In the genomic region with DNA sequence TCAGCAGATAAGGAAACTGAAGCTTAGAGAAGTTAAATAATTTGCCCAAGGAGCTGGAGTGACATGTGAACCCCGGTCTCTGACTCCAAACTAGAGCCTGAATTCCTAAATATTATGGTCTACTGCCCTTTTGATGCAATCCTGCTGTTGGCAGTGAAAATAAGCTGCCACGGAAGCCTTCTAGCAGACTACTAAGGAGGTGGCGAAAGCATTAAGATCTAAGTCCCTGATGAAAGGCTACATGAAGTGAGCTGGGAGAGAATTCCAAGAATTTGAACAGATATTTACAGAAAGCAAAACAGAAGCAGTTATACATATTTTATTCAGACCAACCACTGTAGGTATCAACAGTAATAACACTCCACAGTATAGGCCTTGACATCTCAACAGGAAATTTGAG, we compare ENCODE assay signal across 17 cellular contexts. TPM values are rescaled to one million over a fixed set of nuclear protein-coding genes. Genes with fewer than 3 reads are reported as not detected.
"Had no signal": no experiment of that assay in that cellular context is flagged by ENCODE, and none has a peak within 500 bp of the region (broad histone marks: within the 10 kb centered on the region; RNA-seq: fewer than 3 reads in every experiment).

No MANE protein-coding gene starts in this region.

- H3K9me3 ChIP-seq: esophagus muscularis mucosa, psoas muscle had no signal

- H3K4me1 ChIP-seq: esophagus muscularis mucosa, foreskin keratinocyte, parathyroid adenoma had no signal

- H3K27ac ChIP-seq: epithelial cell of prostate, esophagus muscularis mucosa, foreskin keratinocyte, parathyroid adenoma, psoas muscle had no signal

- H3K4me3 ChIP-seq: esophagus muscularis mucosa, psoas muscle had no signal

- H3K27me3 ChIP-seq: esophagus muscularis mucosa, foreskin keratinocyte had no signal

- DNase-seq: effector memory CD8-positive, alpha-beta T cell; foreskin keratinocyte; immature natural killer cell; midbrain; occipital lobe; psoas muscle; retina; small intestine; stimulated activated CD4-positive, alpha-beta T cell treated with anti-CD3 and anti-CD28 coated beads, Interleukin-12 subunit alpha, Interleukin-12 subunit beta, amount 100 ng/mL, for 4 hours; stimulated activated naive CD4-positive, alpha-beta T cell treated with Interleukin-2 at 50 U/mL for 16 hours had no signal

- ATAC-seq: effector memory CD8-positive, alpha-beta T cell; foreskin keratinocyte; left lobe of liver; natural killer cell treated with Interleukin-12 subunit alpha and Interleukin-12 subunit beta and Interleukin-15 and Interleukin-18, amount 100 ng/mL, for 72 hours; psoas muscle; sciatic nerve had no signal

- H2AFZ ChIP-seq: parathyroid adenoma had no signal

- H3K9ac ChIP-seq: parathyroid adenoma had no signal

RNA-seq across cellular contexts. Expression of a gene that starts 31.4 kb away (rescaled TPM):
- total RNA-seq: kidney epithelial cell had no signal
- polyA plus RNA-seq: immature natural killer cell had no signal
